Comparison of ENCODE assay signal across 17 cellular contexts in the genomic region with DNA sequence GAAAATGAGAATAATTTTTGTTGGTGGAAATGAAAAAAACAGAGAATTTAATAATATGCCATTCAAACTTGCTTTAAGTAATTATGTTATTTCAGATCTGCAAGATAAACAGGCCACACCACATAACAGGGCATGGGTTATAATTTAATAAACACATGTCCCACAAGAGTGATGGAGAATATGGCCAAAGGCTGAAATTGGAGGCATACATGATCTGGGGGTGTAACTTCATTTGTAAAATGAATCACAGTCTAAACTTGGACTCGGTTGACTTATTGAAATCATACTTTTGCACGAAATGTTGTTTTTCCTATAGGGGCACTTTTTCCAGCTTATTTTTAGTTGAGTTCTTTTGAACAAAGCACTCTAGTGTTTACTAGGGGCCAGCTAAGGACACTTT.
DNase-seq lines count a peak whose midpoint lies in the region; ATAC-seq and TF ChIP-seq lines count a peak whose summit lies in the region.
"Had no signal": no experiment of that assay in that cellular context is flagged by ENCODE, and none has a peak within 500 bp of the region (broad histone marks: within the 10 kb centered on the region; RNA-seq: fewer than 3 reads in every experiment).

No MANE protein-coding gene starts in this region.

- POLR2A ChIA-PET in PC-3 (lab: Charles Lee; ENCODE audit: unreplicated experiment) = no interaction called here

- no peaks in the 10 kb centered on the region for H3K27me3 ChIP-seq in skeletal muscle satellite cell (ENCODE audit: control insufficient read depth, insufficient read depth, low read length)
- no peaks in the 10 kb centered on the region for H3K27me3 ChIP-seq in breast epithelium
- no peaks in the 10 kb centered on the region for H3K27me3 ChIP-seq in PC-3 (ENCODE audit: low read length)
- H3K27me3 ChIP-seq: MG63, Peyer's patch had no signal

- no peaks in the 10 kb centered on the region for H4K20me1 ChIP-seq in PC-3 (ENCODE audit: low read length)

- H3K36me3 ChIP-seq in skeletal muscle satellite cell (ENCODE audit: insufficient read depth, low read length) (no peaks in the 10 kb centered on the region), breast epithelium (no peaks in the 10 kb centered on the region), PC-3 (ENCODE audit: low read depth, low read length) (no peaks in the 10 kb centered on the region)
- H3K36me3 ChIP-seq: MG63, Peyer's patch had no signal

- no peak for ATAC-seq in GM18861 (IDR thresholded peaks at IDR 0.05; ENCODE audit: unreplicated experiment)
- ATAC-seq in PC-3 = no peak
- ATAC-seq: HepG2 had no signal

- no peaks in the 10 kb centered on the region for H3K79me2 ChIP-seq in PC-3 (ENCODE audit: low read length)

- BruUV-seq in PC-3 (replicated peaks; lab: Mats Ljungman, UMichigan) = no TSS peak

- CTCF ChIA-PET in PC-3 (lab: Charles Lee) = no interaction called here

- intact Hi-C loops in breast epithelium (cut with DNase I; ENCODE audit: low total_unique reads) (no loop called here), PC-3 (cut with micrococcal nuclease) (no loop called here)

- H3K9me3 ChIP-seq in skeletal muscle satellite cell (replicated peaks; ENCODE audit: low read length) (no peaks in the 10 kb centered on the region), breast epithelium (peaks cover 4 to 7% of the 10 kb centered on the region in 2 donors), PC-3 (ENCODE audit: low read length) (no peaks in the 10 kb centered on the region)
- H3K9me3 ChIP-seq: Peyer's patch had no signal

- H3K4me2 ChIP-seq in skeletal muscle satellite cell (ENCODE audit: low read length) (peak overlapping the region; percentile 62), PC-3 (ENCODE audit: low read length) (no peak overlapping the region)

- TF ChIP-seq CTCF in foreskin fibroblast (IDR thresholded peaks at IDR 0.05; ENCODE audit: low read depth, low read length) (no peak), breast epithelium (IDR thresholded peaks at IDR 0.05) (no peak), PC-3 (conservative IDR thresholded peaks at IDR 0.05; ENCODE audit: low read depth, low read length) (no peak)

- H3K9ac ChIP-seq in skeletal muscle satellite cell (ENCODE audit: low read depth, low read length) (peak overlapping the region; percentile 74), PC-3 (ENCODE audit: low read length) (no peak overlapping the region)

- no peaks in the 10 kb centered on the region for H3K9me2 ChIP-seq in PC-3 (replicated peaks; ENCODE audit: low read length)

- H3K4me1 ChIP-seq in skeletal muscle satellite cell (ENCODE audit: control insufficient read depth, insufficient read depth, low read length) (peaks cover 49% of the 10 kb centered on the region), breast epithelium (no peaks in the 10 kb centered on the region), PC-3 (ENCODE audit: insufficient read depth, low read length) (no peaks in the 10 kb centered on the region)
- H3K4me1 ChIP-seq: Peyer's patch had no signal

- H3K4me3 ChIP-seq in foreskin fibroblast (ENCODE audit: low read depth in 1 of 2, low read length in 2 of 2) (no peak overlapping the region), skeletal muscle satellite cell (ENCODE audit: low read length) (peak overlapping the region; percentile 27), breast epithelium (no peak overlapping the region), PC-3 (ENCODE audit: low read length) (no peak overlapping the region)
- H3K4me3 ChIP-seq: MG63, Peyer's patch had no signal

- H3K27ac ChIP-seq in breast epithelium (no peak overlapping the region), PC-3 (ENCODE audit: low read length) (no peak overlapping the region)
- H3K27ac ChIP-seq: Peyer's patch had no signal

- no peaks in the 10 kb centered on the region for H3F3A ChIP-seq in PC-3 (ENCODE audit: low read length, unreplicated experiment)

- peak; percentile 24 for DNase-seq in H4 (ENCODE audit: low spot score)
- peak; percentile 28 for DNase-seq in amniotic stem cell (lab: John Stamatoyannopoulos, UW)
- peak; percentile 17 to 55 for DNase-seq in foreskin fibroblast
- DNase-seq in GOT3 (lab: John Stamatoyannopoulos, UW) = no peak
- no peak for DNase-seq in breast epithelium (ENCODE audit: low spot score in 2 of 2)
- no peak for DNase-seq in PC-3
- DNase-seq: MG63, NCI-H1092 treated with DMSO at 0.1 percent for 48 hours, NCI-H1694 treated with DMSO at 0.1 percent for 48 hours, NCI-H2107, NCI-H2227 treated with DMSO at 0.1 percent for 48 hours, NCI-H524 treated with DMSO at 0.1 percent for 48 hours, Peyer's patch, Right ventricle myocardium superior had no signal

- H2AFZ ChIP-seq in PC-3 (ENCODE audit: low read length) = no peak overlapping the region

- no peak for TF ChIP-seq POLR2A in breast epithelium (IDR thresholded peaks at IDR 0.05)

Comparison
In these comparisons a context has a peak if more than half of its experiments do, and no peak if none do; other contexts are left out.
1. DNase-seq: peak in H4 (single experiment), amniotic stem cell (single experiment) and foreskin fibroblast (2 of 2); none in GOT3 (single experiment), breast epithelium (0 of 2) and PC-3 (single experiment).